8 cellular contexts compared by ENCODE assay signal in the genomic region with DNA sequence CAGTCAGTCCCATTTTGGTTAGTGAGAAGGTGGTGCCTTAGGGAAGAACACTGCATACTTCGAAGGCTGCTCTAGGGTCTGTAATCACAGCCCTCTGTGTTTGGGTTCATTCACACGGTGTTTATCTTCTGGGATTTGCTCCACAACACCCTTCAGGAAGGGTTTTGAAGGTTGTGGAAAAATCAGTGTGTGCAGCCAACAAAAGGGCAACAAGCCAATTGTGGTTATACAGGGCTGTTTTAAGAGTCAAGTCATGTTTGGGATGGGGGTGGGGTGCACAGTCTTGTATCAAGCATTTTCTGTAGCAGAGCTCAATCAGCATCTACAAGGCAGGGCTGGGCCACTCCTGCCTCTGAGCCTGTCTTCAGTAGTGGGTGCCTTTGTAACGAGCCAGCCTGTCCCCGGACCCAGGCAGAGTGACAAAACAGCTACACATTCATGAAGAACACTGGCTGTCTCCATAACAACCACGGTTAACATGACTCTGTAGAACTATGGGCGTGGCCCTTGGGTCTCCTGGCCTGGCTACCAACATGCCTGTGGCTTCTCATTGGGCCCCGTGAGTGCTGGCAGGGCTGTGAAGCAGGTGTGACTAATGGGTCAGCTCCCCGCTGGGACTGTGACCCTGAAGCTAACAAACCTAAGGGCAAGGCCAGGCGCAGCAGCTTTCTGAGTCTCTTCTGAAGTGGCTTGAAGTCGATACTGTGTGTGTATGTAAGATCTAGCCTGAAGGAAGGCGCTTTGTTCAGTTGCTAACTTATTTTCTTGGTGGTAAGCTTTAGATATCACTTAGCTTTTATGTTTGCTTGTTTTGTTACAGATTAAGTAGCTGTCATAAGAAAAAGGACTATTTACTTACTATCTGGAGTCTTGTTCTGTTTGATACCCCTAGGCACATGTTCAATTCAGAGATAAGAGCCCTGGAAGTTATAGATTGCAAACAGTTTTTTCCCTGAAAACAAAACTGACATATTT. TPM values are rescaled to one million over a fixed set of nuclear protein-coding genes. Genes with fewer than 3 reads are reported as not detected.
DNase-seq lines count a peak whose midpoint lies in the region; ATAC-seq and TF ChIP-seq lines count a peak whose summit lies in the region.

No MANE protein-coding gene starts in this region.

- H3K27ac ChIP-seq in HUES64 (ENCODE audit: low read depth, low read length) (peak overlapping the region; percentile 79), fibroblast of lung (ENCODE audit: insufficient read depth, low read length) (no peak overlapping the region), muscle layer of duodenum (ENCODE audit: low read length) (peak overlapping the region; percentile 47)

- ATAC-seq in GM19455 (IDR thresholded peaks at IDR 0.05; ENCODE audit: unreplicated experiment): no peak

- TF ChIP-seq CTCF in fibroblast of lung (conservative IDR thresholded peaks at IDR 0.05 in 1 of 2, IDR thresholded peaks at IDR 0.05 in 1 of 2; ENCODE audit: low read depth in 1 of 2, low read length in 2 of 2): no peak

- H3K9me3 ChIP-seq in HUES64 (ENCODE audit: insufficient read depth, low read depth, low read length) (no peaks in the 10 kb centered on the region), fibroblast of lung (ENCODE audit: control insufficient read depth, insufficient read depth, low read depth, low read length) (no peaks in the 10 kb centered on the region), muscle layer of duodenum (ENCODE audit: control insufficient read depth in 1 of 2, low read length in 2 of 2) (no peaks in the 10 kb centered on the region)

- H3K4me2 ChIP-seq in fibroblast of lung (ENCODE audit: extremely low read depth, insufficient read depth, low read length): peak overlapping the region; percentile 65

- H3K9ac ChIP-seq in HUES64 (ENCODE audit: low read depth, low read length) (peak overlapping the region; percentile 26), fibroblast of lung (ENCODE audit: insufficient read depth, low read length) (no peak overlapping the region)

- H2AFZ ChIP-seq in fibroblast of lung (ENCODE audit: low read length): peak overlapping the region; percentile 59

- in situ Hi-C loops in ACHN (cut with HindIII; ENCODE audit: low pct_ligation_motif_present, low pct_unique_long_range_greater_than_20kb, low sequenced_read_pairs): no loop called here

- H3K4me1 ChIP-seq in HUES64 (ENCODE audit: insufficient read depth, low read length) (peaks cover 25% of the 10 kb centered on the region), fibroblast of lung (ENCODE audit: control insufficient read depth, extremely low read depth, insufficient read depth, low read length) (peaks cover 6% of the 10 kb centered on the region), muscle layer of duodenum (ENCODE audit: control insufficient read depth in 1 of 2, insufficient read depth in 2 of 2, low read length in 2 of 2) (peaks cover 0 to 13% of the 10 kb centered on the region in 2 donors)

- H3K36me3 ChIP-seq in HUES64 (ENCODE audit: insufficient read depth, low read length) (no peaks in the 10 kb centered on the region), fibroblast of lung (ENCODE audit: control insufficient read depth, insufficient read depth, low read length) (no peaks in the 10 kb centered on the region), muscle layer of duodenum (ENCODE audit: control insufficient read depth in 1 of 2, insufficient read depth in 2 of 2, low read length in 2 of 2) (no peaks in the 10 kb centered on the region)

- peak; percentile 95 for DNase-seq in ACHN
- peak; percentile 89 for DNase-seq in RPMI7951 (ENCODE audit: low read depth)
- peak; percentile 88 to 97 for DNase-seq in fibroblast of lung (ENCODE audit: low read depth in 2 of 2)
- no peak for DNase-seq in stimulated activated CD4-positive, alpha-beta T cell treated with anti-CD3 and anti-CD28 coated beads, Interleukin-1b, Interleukin-23, amount 100 ng/mL, for 48 hours
- no peak for DNase-seq in stimulated activated CD4-positive, alpha-beta T cell treated with anti-CD3 and anti-CD28 coated beads, Interleukin-4, amount 100 ng/mL, for 24 hours

- H4K20me1 ChIP-seq in fibroblast of lung (ENCODE audit: control insufficient read depth, extremely low read depth, insufficient read depth, low read length): no peaks in the 10 kb centered on the region

- H3K4me3 ChIP-seq in HUES64 (ENCODE audit: low read length) (peak overlapping the region; percentile 14; the same call in 1 of the 2 replicates), fibroblast of lung (replicated peaks in 1 of 4; ENCODE audit: control extremely low read depth in 1 of 4, insufficient read depth in 1 of 4, low read depth in 3 of 4, low read length in 4 of 4) (no peak overlapping the region), muscle layer of duodenum (ENCODE audit: low read depth in 1 of 2, low read length in 2 of 2) (peak overlapping the region in 1 of 2 donors; percentile 3)

- H3K27me3 ChIP-seq in HUES64 (ENCODE audit: insufficient read depth, low read length) (no peaks in the 10 kb centered on the region), fibroblast of lung (ENCODE audit: control insufficient read depth, insufficient read depth, low read length) (peaks cover 5% of the 10 kb centered on the region), muscle layer of duodenum (ENCODE audit: low read depth, low read length) (no peaks in the 10 kb centered on the region)

- no peaks in the 10 kb centered on the region for H3K79me2 ChIP-seq in fibroblast of lung (ENCODE audit: control insufficient read depth, insufficient read depth, low read length)

- 26% methylated on average over 11 of the region's 11 CpGs for WGBS in HUES64

RNA-seq across cellular contexts. Expression of a gene that starts 27.9 kb away (rescaled TPM):
- polyA plus RNA-seq in HUES64 (2013, experiment 1 of 2): 63.0 TPM
- polyA plus RNA-seq in HUES64 (2013, experiment 2 of 2): 67.9 TPM
- 29.9 and 31.9 TPM in 2 replicates for total RNA-seq in RPMI7951 (2014; rRNA removed; shearing (Covaris generic))
- total RNA-seq in fibroblast of lung: 46.7 and 67.3 TPM in 2 replicates
- 49.4 and 64.0 TPM in 2 replicates for polyA plus RNA-seq in fibroblast of lung
- polyA plus RNA-seq in fibroblast of lung (2012): 43.2 and 57.5 TPM in 2 replicates
- polyA minus RNA-seq in fibroblast of lung (ENCODE audit: low replicate concordance): 14.4 and 15.9 TPM in 2 replicates

Comparison
In these comparisons a context has a peak if more than half of its experiments do, and no peak if none do; other contexts are left out.
1. DNase-seq: peak in ACHN (single experiment), RPMI7951 (single experiment) and fibroblast of lung (2 of 2); none in stimulated activated CD4-positive, alpha-beta T cell treated with anti-CD3 and anti-CD28 coated beads, Interleukin-1b, Interleukin-23, amount 100 ng/mL, for 48 hours (single experiment) and stimulated activated CD4-positive, alpha-beta T cell treated with anti-CD3 and anti-CD28 coated beads, Interleukin-4, amount 100 ng/mL, for 24 hours (single experiment).